34 cellular contexts compared by ENCODE assay signal in the genomic region with DNA sequence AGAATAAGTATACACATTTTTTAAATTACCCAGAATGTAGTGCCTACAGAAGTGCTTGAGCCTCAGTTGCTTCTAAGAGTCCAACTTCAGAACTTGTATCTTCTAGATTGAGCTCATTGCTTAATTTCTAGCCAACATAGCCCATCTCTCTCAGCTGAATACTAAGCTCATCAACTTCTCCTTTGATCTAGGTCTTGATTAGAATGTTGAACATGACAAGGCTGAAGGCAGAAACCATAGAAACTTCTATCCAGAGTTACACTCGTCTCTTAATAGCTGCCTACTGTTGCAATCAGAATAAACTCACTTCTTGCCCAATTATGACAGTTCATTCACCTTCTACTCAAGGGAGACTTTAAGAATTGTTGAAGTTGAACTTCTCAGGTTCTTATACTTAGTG.
"Had no signal": no experiment of that assay in that cellular context is flagged by ENCODE, and none has a peak within 500 bp of the region (broad histone marks: within the 10 kb centered on the region; RNA-seq: fewer than 3 reads in every experiment).

No MANE protein-coding gene starts in this region.

- H3K9me3 Mint-ChIP-seq: naive thymus-derived CD8-positive, alpha-beta T cell; natural killer cell treated with Interleukin-12 subunit alpha and Interleukin-12 subunit beta and Interleukin-15 and Interleukin-18, amount 100 ng/mL, for 72 hours; neural crest cell; stimulated activated memory B cell treated with anti-CD40 and anti-IgM and Interleukin-4, amounts not matched to agents 10 μg/mL and 1 μg/mL and 100 μg/mL, for 72 hours; stimulated activated naive CD8-positive, alpha-beta T cell treated with anti-CD3 and anti-CD28 coated beads, Interleukin-15, amount 100 ng/mL, for 72 hours; type B pancreatic cell had no signal

- H3K27me3 Mint-ChIP-seq: stimulated activated memory B cell treated with anti-CD40 and anti-IgM and Interleukin-4, amounts not matched to agents 10 μg/mL and 1 μg/mL and 100 μg/mL, for 72 hours had no signal

- H3K27ac ChIP-seq: neutrophil, ovary, parathyroid adenoma, psoas muscle, right lobe of liver, sigmoid colon, spleen, suprapubic skin, testis, tibial artery, transverse colon, upper lobe of right lung, uterus had no signal

- H3K36me3 Mint-ChIP-seq: naive thymus-derived CD8-positive, alpha-beta T cell; natural killer cell treated with Interleukin-12 subunit alpha and Interleukin-12 subunit beta and Interleukin-15 and Interleukin-18, amount 100 ng/mL, for 72 hours; stimulated activated memory B cell treated with anti-CD40 and anti-IgM and Interleukin-4, amounts not matched to agents 10 μg/mL and 1 μg/mL and 100 μg/mL, for 72 hours; type B pancreatic cell had no signal

- H3K4me1 Mint-ChIP-seq: nephron progenitor cell; stimulated activated memory B cell treated with anti-CD40 and anti-IgM and Interleukin-4, amounts not matched to agents 10 μg/mL and 1 μg/mL and 100 μg/mL, for 72 hours had no signal

- H3K4me2 ChIP-seq: smooth muscle cell had no signal

- ATAC-seq: naive thymus-derived CD8-positive, alpha-beta T cell; natural killer cell treated with Interleukin-12 subunit alpha and Interleukin-12 subunit beta and Interleukin-15 and Interleukin-18, amount 100 ng/mL, for 72 hours; psoas muscle; right cardiac atrium; right lobe of liver; stimulated activated memory B cell treated with anti-CD40 and anti-IgM and Interleukin-4, amounts not matched to agents 10 μg/mL and 1 μg/mL and 100 μg/mL, for 72 hours; stimulated activated naive CD8-positive, alpha-beta T cell treated with anti-CD3 and anti-CD28 coated beads, Interleukin-15, amount 100 ng/mL, for 72 hours; stimulated activated naive CD8-positive, alpha-beta T cell treated with anti-CD3 and anti-CD28 coated beads, Interleukin-15, Interleukin-2, amounts not matched to agents 100 U/mL and 50 U/mL, for 24 hours; upper lobe of right lung had no signal

- H3K9me3 ChIP-seq: neutrophil, ovary, psoas muscle, right lobe of liver, sigmoid colon, spleen, suprapubic skin, testis, tibial artery, transverse colon, upper lobe of right lung, uterus had no signal

- H3K4me1 ChIP-seq: parathyroid adenoma, psoas muscle, right lobe of liver, sigmoid colon, spleen, suprapubic skin, testis, transverse colon, uterus had no signal

- H2AFZ ChIP-seq: parathyroid adenoma had no signal

- H3K36me3 ChIP-seq: neutrophil, ovary, right lobe of liver, sigmoid colon, spleen, suprapubic skin, tibial artery, transverse colon, upper lobe of right lung, uterus had no signal

- H3K27ac Mint-ChIP-seq: naive thymus-derived CD8-positive, alpha-beta T cell; natural killer cell treated with Interleukin-12 subunit alpha and Interleukin-12 subunit beta and Interleukin-15 and Interleukin-18, amount 100 ng/mL, for 72 hours; nephron progenitor cell; progenitor cell of endocrine pancreas; stimulated activated memory B cell treated with anti-CD40 and anti-IgM and Interleukin-4, amounts not matched to agents 10 μg/mL and 1 μg/mL and 100 μg/mL, for 72 hours; stimulated activated naive CD8-positive, alpha-beta T cell treated with anti-CD3 and anti-CD28 coated beads, Interleukin-15, amount 100 ng/mL, for 72 hours; type B pancreatic cell had no signal

- H3K27me3 ChIP-seq: ovary, right lobe of liver, sigmoid colon, spleen, suprapubic skin, testis, tibial artery, transverse colon, upper lobe of right lung, uterus had no signal

- DNase-seq: naive thymus-derived CD8-positive, alpha-beta T cell; nephron progenitor cell; nucleus accumbens; ovary; posterior cingulate gyrus; psoas muscle; right cardiac atrium; right lobe of liver; sigmoid colon; spleen; stimulated activated CD4-positive, alpha-beta T cell treated with anti-CD3 and anti-CD28 coated beads, Interleukin-12 subunit alpha, Interleukin-12 subunit beta, amount 100 ng/mL, for 4 hours; stimulated activated CD4-positive, alpha-beta T cell treated with anti-CD3 and anti-CD28 coated beads, Interleukin-1b, Interleukin-23, amount 100 ng/mL, for 48 hours; stimulated activated CD4-positive, alpha-beta T cell treated with anti-CD3 and anti-CD28 coated beads, Interleukin-4, amount 100 ng/mL, for 1 hour; stimulated activated CD4-positive, alpha-beta T cell treated with anti-CD3 and anti-CD28 coated beads, Interleukin-4, amount 100 ng/mL, for 4 hours; stimulated activated CD8-positive, alpha-beta memory T cell treated with anti-CD3 and anti-CD28 coated beads, Interleukin-4, amount 100 ng/mL, for 48 hours; stimulated activated naive CD4-positive, alpha-beta T cell; stimulated activated naive CD8-positive, alpha-beta T cell treated with anti-CD3 and anti-CD28 coated beads, Interleukin-15, amount 100 ng/mL, for 72 hours; stimulated activated naive CD8-positive, alpha-beta T cell treated with anti-CD3 and anti-CD28 coated beads, Interleukin-15, Interleukin-2, amounts not matched to agents 100 U/mL and 50 U/mL, for 24 hours; substantia nigra; testis; tibial artery; transverse colon; upper lobe of right lung; uterus had no signal

- H3K4me3 ChIP-seq: ovary, psoas muscle, right lobe of liver, sigmoid colon, skin epidermis, smooth muscle cell, spleen, suprapubic skin, testis, tibial artery, transverse colon, upper lobe of right lung, uterus had no signal

- H3K9ac ChIP-seq: parathyroid adenoma had no signal

- H3K79me2 ChIP-seq: parathyroid adenoma had no signal

- H3K4me3 Mint-ChIP-seq: naive thymus-derived CD8-positive, alpha-beta T cell; natural killer cell treated with Interleukin-12 subunit alpha and Interleukin-12 subunit beta and Interleukin-15 and Interleukin-18, amount 100 ng/mL, for 72 hours; nephron progenitor cell; neural crest cell; stimulated activated memory B cell treated with anti-CD40 and anti-IgM and Interleukin-4, amounts not matched to agents 10 μg/mL and 1 μg/mL and 100 μg/mL, for 72 hours; stimulated activated naive CD8-positive, alpha-beta T cell treated with anti-CD3 and anti-CD28 coated beads, Interleukin-15, amount 100 ng/mL, for 72 hours; type B pancreatic cell had no signal
